ENCODE assay signal across 22 cellular contexts in the genomic region with DNA sequence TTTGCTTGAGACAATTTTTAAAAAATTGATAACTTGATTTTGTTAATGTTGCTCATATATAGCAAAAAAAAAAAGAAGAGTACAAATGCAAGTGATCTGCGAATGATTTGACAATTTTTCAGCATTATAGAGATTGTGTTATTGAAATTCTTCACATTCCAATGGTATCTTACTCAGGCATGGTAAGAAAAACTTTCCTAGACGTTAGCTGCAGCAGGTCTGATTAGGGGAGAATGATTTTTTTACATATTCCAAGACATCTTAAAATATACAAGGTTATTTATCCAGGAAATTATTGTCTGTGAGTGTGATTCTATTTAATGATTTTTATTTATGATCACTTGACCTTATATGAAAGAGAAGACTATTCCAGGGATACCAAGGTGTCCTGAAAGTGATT.
"Had no signal": no experiment of that assay in that cellular context is flagged by ENCODE, and none has a peak within 500 bp of the region (broad histone marks: within the 10 kb centered on the region; RNA-seq: fewer than 3 reads in every experiment).

No MANE protein-coding gene starts in this region.

- H3K4me3 Mint-ChIP-seq: activated CD4-positive, alpha-beta memory T cell treated with anti-CD3 and anti-CD28 coated beads for 36 hours; activated CD8-positive, alpha-beta memory T cell treated with anti-CD3 and anti-CD28 coated beads, Interleukin-2, amount 10 ng/mL, durations not matched to agents 7 days and 5 days; activated naive CD8-positive, alpha-beta T cell; brain; central memory CD8-positive, alpha-beta T cell; natural killer cell; stimulated activated naive CD8-positive, alpha-beta T cell treated with anti-CD3 and anti-CD28 coated beads, Interleukin-15, Interleukin-2, amounts not matched to agents 100 ng/mL and 50 ng/mL, for 24 hours; WTC11 had no signal

- H3K36me3 ChIP-seq: esophagus muscularis mucosa, lower lobe of right lung, right atrium auricular region had no signal

- H3K27ac ChIP-seq: coronary artery, esophagus muscularis mucosa, lower lobe of right lung, right atrium auricular region had no signal

- H3K4me1 ChIP-seq: esophagus muscularis mucosa, lower lobe of right lung, right atrium auricular region had no signal

- H3K36me3 Mint-ChIP-seq: activated CD4-positive, alpha-beta memory T cell treated with anti-CD3 and anti-CD28 coated beads for 36 hours; activated CD8-positive, alpha-beta memory T cell treated with anti-CD3 and anti-CD28 coated beads, Interleukin-2, amount 10 ng/mL, durations not matched to agents 7 days and 5 days; activated naive CD8-positive, alpha-beta T cell; brain; natural killer cell; WTC11 had no signal

- DNase-seq: activated CD4-positive, alpha-beta memory T cell treated with anti-CD3 and anti-CD28 coated beads for 36 hours; activated CD4-positive, alpha-beta T cell treated with anti-CD3 and anti-CD28 coated beads for 4 hours; activated CD8-positive, alpha-beta memory T cell treated with anti-CD3 and anti-CD28 coated beads, Interleukin-2, amount 10 ng/mL, durations not matched to agents 7 days and 5 days; amygdala; effector CD4-positive, alpha-beta T cell; foreskin fibroblast; hippocampal formation; islet precursor cell; left colon; lower lobe of right lung; natural killer cell; stimulated activated CD4-positive, alpha-beta T cell treated with anti-CD3 and anti-CD28 coated beads, Interleukin-2, amount 100 ng/mL, for 24 hours; trophoblast cell had no signal

- H3K27me3 ChIP-seq: right atrium auricular region had no signal

- H3K4me3 ChIP-seq: coronary artery, esophagus muscularis mucosa, lower lobe of right lung, right atrium auricular region had no signal

- ATAC-seq: activated CD8-positive, alpha-beta memory T cell treated with anti-CD3 and anti-CD28 coated beads, Interleukin-2, amount 10 ng/mL, durations not matched to agents 7 days and 5 days; left colon; lower lobe of right lung; natural killer cell; WTC11 had no signal

- H3K27me3 Mint-ChIP-seq: activated CD4-positive, alpha-beta memory T cell treated with anti-CD3 and anti-CD28 coated beads for 36 hours; activated CD8-positive, alpha-beta memory T cell treated with anti-CD3 and anti-CD28 coated beads, Interleukin-2, amount 10 ng/mL, durations not matched to agents 7 days and 5 days; activated naive CD8-positive, alpha-beta T cell; brain; central memory CD8-positive, alpha-beta T cell; progenitor cell of endocrine pancreas; stimulated activated naive CD8-positive, alpha-beta T cell treated with anti-CD3 and anti-CD28 coated beads, Interleukin-15, Interleukin-2, amounts not matched to agents 100 ng/mL and 50 ng/mL, for 24 hours had no signal

- H3K4me1 Mint-ChIP-seq: activated CD8-positive, alpha-beta memory T cell treated with anti-CD3 and anti-CD28 coated beads, Interleukin-2, amount 10 ng/mL, durations not matched to agents 7 days and 5 days; central memory CD8-positive, alpha-beta T cell; natural killer cell had no signal

- H3K27ac Mint-ChIP-seq: activated CD4-positive, alpha-beta memory T cell treated with anti-CD3 and anti-CD28 coated beads for 36 hours; activated CD8-positive, alpha-beta memory T cell treated with anti-CD3 and anti-CD28 coated beads, Interleukin-2, amount 10 ng/mL, durations not matched to agents 7 days and 5 days; activated naive CD8-positive, alpha-beta T cell; brain; natural killer cell; stimulated activated naive CD8-positive, alpha-beta T cell treated with anti-CD3 and anti-CD28 coated beads, Interleukin-15, Interleukin-2, amounts not matched to agents 100 ng/mL and 50 ng/mL, for 24 hours; WTC11 had no signal

- H3K9me3 Mint-ChIP-seq: natural killer cell, WTC11 had no signal
